8 cellular contexts compared by ENCODE assay signal in genomic region chr12:31052666-31053439, GRCh38. TPM values are rescaled to one million over a fixed set of nuclear protein-coding genes. Genes with fewer than 3 reads are reported as not detected.
DNase-seq lines count a peak whose midpoint lies in the region; ATAC-seq, FAIRE-seq and TF ChIP-seq lines count a peak whose summit lies in the region.
"Not testable (repeated sequence)": the region's sequence is repeated elsewhere in the genome, so short reads cannot be mapped to it uniquely, and the experiment has no call there.

No MANE protein-coding gene starts in this region.

- peaks cover 39% of the 10 kb centered on the region for H3K4me1 Mint-ChIP-seq in stimulated activated naive CD8-positive, alpha-beta T cell treated with anti-CD3 and anti-CD28 coated beads, Interleukin-15, Interleukin-2, amounts not matched to agents 100 ng/mL and 50 ng/mL, for 24 hours (ENCODE audit: low read depth)

- H3K79me2 ChIP-seq in endothelial cell of umbilical vein (ENCODE audit: control insufficient read depth, insufficient read depth, low read length); HepG2 (ENCODE audit: insufficient read depth, low read length): not testable (repeated sequence)

- peak; percentile 38 for FAIRE-seq in endothelial cell of umbilical vein (lab: Jason Lieb, UNC)
- peak; percentile 81 for FAIRE-seq in HepG2 (lab: Jason Lieb, UNC)

- TF ChIP-seq RAD21 in HepG2 (CRISPR knock-in tag; IDR thresholded peaks at IDR 0.05): not testable (repeated sequence)

- H3K27ac Mint-ChIP-seq in stimulated activated naive CD8-positive, alpha-beta T cell treated with anti-CD3 and anti-CD28 coated beads, Interleukin-15, Interleukin-2, amounts not matched to agents 100 ng/mL and 50 ng/mL, for 24 hours: peak overlapping the region; percentile 89

- H3K27me3 ChIP-seq in endothelial cell of umbilical vein (ENCODE audit: control insufficient read depth in 2 of 2, insufficient read depth in 2 of 2, low read length in 2 of 2); HepG2 (ENCODE audit: control insufficient read depth in 1 of 2, insufficient read depth in 2 of 2, low read length in 2 of 2): not testable (repeated sequence)

- ATAC-seq in Right ventricle myocardium inferior (peak; percentile 52), HepG2 (peak; percentile 97)

- not testable (repeated sequence) for H3K4me1 ChIP-seq in endothelial cell of umbilical vein (ENCODE audit: control insufficient read depth, extremely low read depth, insufficient read depth, low read length)
- H3K4me1 ChIP-seq in HepG2 (ENCODE audit: insufficient read depth, low read length): peaks cover 18% of the 10 kb centered on the region

- H3K9me3 Mint-ChIP-seq in stimulated activated naive CD8-positive, alpha-beta T cell treated with anti-CD3 and anti-CD28 coated beads, Interleukin-15, Interleukin-2, amounts not matched to agents 100 ng/mL and 50 ng/mL, for 24 hours: not testable (repeated sequence)

- not testable (repeated sequence) for H3K27me3 Mint-ChIP-seq in stimulated activated naive CD8-positive, alpha-beta T cell treated with anti-CD3 and anti-CD28 coated beads, Interleukin-15, Interleukin-2, amounts not matched to agents 100 ng/mL and 50 ng/mL, for 24 hours

- not testable (repeated sequence) for TF ChIP-seq EP300 in HepG2 (IDR thresholded peaks at IDR 0.05; ENCODE audit: low read depth in 2 of 2, low read length in 2 of 2); HepG2 (CRISPR knock-in tag; IDR thresholded peaks at IDR 0.05; ENCODE audit: borderline replicate concordance)

- not testable (repeated sequence) for H3K4me2 ChIP-seq in endothelial cell of umbilical vein (ENCODE audit: insufficient read depth, low read length); HepG2 (ENCODE audit: low read depth, low read length)

- not testable (repeated sequence) for H2AFZ ChIP-seq in endothelial cell of umbilical vein (ENCODE audit: low read depth, low read length); HepG2 (ENCODE audit: low read length)

- not testable (repeated sequence) for H3K27ac ChIP-seq in endothelial cell of umbilical vein (ENCODE audit: insufficient read depth, low read depth, low read length); HepG2 (ENCODE audit: extremely low read length, insufficient read depth, low read length)

- not testable (repeated sequence) for TF ChIP-seq POLR2A in endothelial cell of umbilical vein (IDR thresholded peaks at IDR 0.05; ENCODE audit: low read depth, low read length); HepG2 (IDR thresholded peaks at IDR 0.05; ENCODE audit: insufficient read depth in 1 of 2, low read depth in 2 of 2, low read length in 2 of 2)

- TF ChIP-seq CTCF in endothelial cell of umbilical vein (IDR thresholded peaks at IDR 0.05; ENCODE audit: extremely low read depth in 1 of 2, insufficient read depth in 1 of 2, low read depth in 1 of 2, low read length in 2 of 2); HepG2 (CRISPR knock-in tag; IDR thresholded peaks at IDR 0.05): not testable (repeated sequence)

- H3K36me3 ChIP-seq in endothelial cell of umbilical vein (ENCODE audit: control insufficient read depth in 2 of 2, extremely low read depth in 1 of 2, insufficient read depth in 2 of 2, low read length in 2 of 2); HepG2 (replicated peaks in 1 of 2; ENCODE audit: control insufficient read depth in 1 of 2, insufficient read depth in 2 of 2, low read length in 2 of 2): not testable (repeated sequence)

- H3K36me3 Mint-ChIP-seq in stimulated activated naive CD8-positive, alpha-beta T cell treated with anti-CD3 and anti-CD28 coated beads, Interleukin-15, Interleukin-2, amounts not matched to agents 100 ng/mL and 50 ng/mL, for 24 hours (ENCODE audit: low read depth): not testable (repeated sequence)

- H3K4me3 Mint-ChIP-seq in stimulated activated naive CD8-positive, alpha-beta T cell treated with anti-CD3 and anti-CD28 coated beads, Interleukin-15, Interleukin-2, amounts not matched to agents 100 ng/mL and 50 ng/mL, for 24 hours: peak overlapping the region; percentile 28

- not testable (repeated sequence) for BruUV-seq in endothelial cell of umbilical vein (replicated peaks; lab: Mats Ljungman, UMichigan); HepG2 (replicated peaks; lab: Mats Ljungman, UMichigan)

- 44% methylated on average over 7 of the region's 7 CpGs for WGBS in HepG2 (ENCODE audit: low lambda C conversion rate)

- not testable (repeated sequence) for H3K9ac ChIP-seq in endothelial cell of umbilical vein (replicated peaks; ENCODE audit: extremely low read depth, insufficient read depth, low read length); HepG2 (ENCODE audit: insufficient read depth, low read depth, low read length)

- not testable (repeated sequence) for H3K4me3 ChIP-seq in endothelial cell of umbilical vein (replicated peaks in 1 of 3; ENCODE audit: insufficient read depth in 1 of 3, low read depth in 1 of 3, low read length in 3 of 3); HepG2 (replicated peaks in 1 of 3; ENCODE audit: insufficient read depth in 1 of 3, low read depth in 2 of 3, low read length in 3 of 3)

- peak; percentile 7 for DNase-seq in GM04503 (ENCODE audit: low read depth)
- peak; percentile 76 for DNase-seq in M059J (ENCODE audit: low read depth)
- DNase-seq in T1000 (lab: John Stamatoyannopoulos, UW): peak; percentile 58
- DNase-seq in amniotic epithelial cell (ENCODE audit: low read depth): peak; percentile 73
- not testable (repeated sequence) for DNase-seq in endothelial cell of umbilical vein (ENCODE audit: low read depth, low spot score); Right ventricle myocardium inferior (ENCODE audit: missing footprints)
- DNase-seq in HepG2 (ENCODE audit: low spot score): peak; percentile 46

- H3K9me3 ChIP-seq in endothelial cell of umbilical vein (replicated peaks; ENCODE audit: control insufficient read depth, insufficient read depth, low read length); HepG2 (ENCODE audit: low read length): not testable (repeated sequence)

- not testable (repeated sequence) for H4K20me1 ChIP-seq in endothelial cell of umbilical vein (replicated peaks; ENCODE audit: control insufficient read depth, extremely low read depth, insufficient read depth, low read length); HepG2 (ENCODE audit: insufficient read depth, low read length)

- H3K9me1 ChIP-seq in endothelial cell of umbilical vein (replicated peaks; ENCODE audit: control insufficient read depth, extremely low read depth, insufficient read depth, low read length): not testable (repeated sequence)

- intact Hi-C loops in endothelial cell of umbilical vein (cut with micrococcal nuclease); HepG2 (cut with micrococcal nuclease; ENCODE audit: unreplicated experiment): not testable (repeated sequence)
- intact Hi-C loops in Right ventricle myocardium inferior (cut with DNase I): loop anchor here (5.0 kb wide), 1 partner anchor 66 kb away; no protein-coding TSS in a partner anchor

- in situ Hi-C loops in HepG2 (cut with HindIII; ENCODE audit: extremely low pct_ligation_motif_present, low pct_unique_long_range_greater_than_20kb): not testable (repeated sequence)

- dilution Hi-C loops in endothelial cell of umbilical vein (cut with MboI; ENCODE audit: extremely low pct_ligation_motif_present, low sequenced_read_pairs): not testable (repeated sequence)

- POLR2A ChIA-PET in endothelial cell of umbilical vein (lab: Charles Lee); HepG2 (lab: Yijun Ruan, JAX): not testable (repeated sequence)

- CTCF ChIA-PET in endothelial cell of umbilical vein (lab: Charles Lee): interaction anchor here (0.7 to 3.4 kb wide), 6 partner anchors 31 to 205 kb away, joined by 3 to 18 read pairs (median 6); no protein-coding TSS in a partner anchor
- CTCF ChIA-PET in HepG2 (lab: Yijun Ruan, JAX; ENCODE audit: low intra/inter-chr PET ratio, low total read pairs): not testable (repeated sequence)

RNA-seq across cellular contexts. Expression of gene DDX11, which starts 20.8 kb away (rescaled TPM):
- 17.2 and 21.2 TPM in 2 replicates for total RNA-seq in M059J (2014; rRNA removed; shearing (Covaris generic))
- 71.4 and 78.3 TPM in 2 replicates for total RNA-seq in endothelial cell of umbilical vein
- polyA plus RNA-seq in endothelial cell of umbilical vein: 19.4 and 20.8 TPM in 2 replicates
- 12.3 and 14.9 TPM in 2 replicates for polyA plus RNA-seq in endothelial cell of umbilical vein (2011; cell fraction: cytosol; rRNA removed)
- polyA plus RNA-seq in endothelial cell of umbilical vein (2011; cell fraction: nucleus; rRNA removed): 201 and 241 TPM in 2 replicates
- polyA plus RNA-seq in endothelial cell of umbilical vein (2012): 13.7 and 19.9 TPM in 2 replicates
- polyA minus RNA-seq in endothelial cell of umbilical vein: 31.8 and 48.0 TPM in 2 replicates
- polyA minus RNA-seq in endothelial cell of umbilical vein (2011; cell fraction: cytosol; rRNA and poly(A)+ RNA removed): 30.7 TPM
- polyA minus RNA-seq in endothelial cell of umbilical vein (2011; cell fraction: nucleus; rRNA and poly(A)+ RNA removed): 46.6 and 65.3 TPM in 2 replicates
- 6.5 TPM for total RNA-seq in Right ventricle myocardium inferior
- total RNA-seq in HepG2 (2016; rRNA removed; fragmentation: Illumina TruSeq; extraction: Trizol): 17.1 and 40.8 TPM in 2 replicates
- total RNA-seq in HepG2 (2016; cell fraction: cytosol; rRNA removed; fragmentation: Illumina TruSeq; extraction: Trizol; ENCODE audit: low read depth): 28.6 and 29.4 TPM in 2 replicates
- 16.0 and 40.8 TPM in 2 replicates for total RNA-seq in HepG2 (2016; cell fraction: insoluble cytoplasmic fraction; rRNA removed; fragmentation: Illumina TruSeq; extraction: Trizol)
- total RNA-seq in HepG2 (2016; cell fraction: membrane; rRNA removed; fragmentation: Illumina TruSeq; extraction: Trizol): 14.9 and 18.5 TPM in 2 replicates
- total RNA-seq in HepG2 (2016; cell fraction: nucleus; rRNA removed; fragmentation: Illumina TruSeq; extraction: Trizol): 76.9 and 82.6 TPM in 2 replicates
- polyA plus RNA-seq in HepG2 (2011; rRNA removed): 23.9 and 24.2 TPM in 2 replicates
- polyA plus RNA-seq in HepG2 (2011; cell fraction: cytosol; rRNA removed): 5.5 and 6.3 TPM in 2 replicates
- polyA plus RNA-seq in HepG2 (2011; cell fraction: nucleus; rRNA removed): 172 and 221 TPM in 2 replicates
- polyA plus RNA-seq in HepG2 (2012): 22.4 and 23.6 TPM in 2 replicates
- polyA plus RNA-seq in HepG2 (2016; cell fraction: cytosol; fragmentation: Illumina TruSeq; extraction: Trizol; ENCODE audit: low read depth): 2.2 TPM in 2 replicates
- polyA plus RNA-seq in HepG2 (2016; cell fraction: insoluble cytoplasmic fraction; fragmentation: Illumina TruSeq; extraction: Trizol; ENCODE audit: low read depth): 8.7 and 11.8 TPM in 2 replicates
- 2.6 and 3.4 TPM in 2 replicates for polyA plus RNA-seq in HepG2 (2016; cell fraction: membrane; fragmentation: Illumina TruSeq; extraction: Trizol; ENCODE audit: low read depth)
- polyA plus RNA-seq in HepG2 (2016; cell fraction: nucleus; fragmentation: Illumina TruSeq; extraction: Trizol; ENCODE audit: insufficient read depth, low read depth): 133 and 148 TPM in 2 replicates
- 27.7 and 88.8 TPM in 2 replicates for polyA minus RNA-seq in HepG2 (2011; rRNA and poly(A)+ RNA removed; ENCODE audit: low replicate concordance)
- polyA minus RNA-seq in HepG2 (2011; cell fraction: cytosol; rRNA and poly(A)+ RNA removed): 6.9 and 7.2 TPM in 2 replicates
- 83.3 and 93.6 TPM in 2 replicates for polyA minus RNA-seq in HepG2 (2011; cell fraction: nucleus; rRNA and poly(A)+ RNA removed)
